ENCODE assay signal across 8 cellular contexts in the genomic region with DNA sequence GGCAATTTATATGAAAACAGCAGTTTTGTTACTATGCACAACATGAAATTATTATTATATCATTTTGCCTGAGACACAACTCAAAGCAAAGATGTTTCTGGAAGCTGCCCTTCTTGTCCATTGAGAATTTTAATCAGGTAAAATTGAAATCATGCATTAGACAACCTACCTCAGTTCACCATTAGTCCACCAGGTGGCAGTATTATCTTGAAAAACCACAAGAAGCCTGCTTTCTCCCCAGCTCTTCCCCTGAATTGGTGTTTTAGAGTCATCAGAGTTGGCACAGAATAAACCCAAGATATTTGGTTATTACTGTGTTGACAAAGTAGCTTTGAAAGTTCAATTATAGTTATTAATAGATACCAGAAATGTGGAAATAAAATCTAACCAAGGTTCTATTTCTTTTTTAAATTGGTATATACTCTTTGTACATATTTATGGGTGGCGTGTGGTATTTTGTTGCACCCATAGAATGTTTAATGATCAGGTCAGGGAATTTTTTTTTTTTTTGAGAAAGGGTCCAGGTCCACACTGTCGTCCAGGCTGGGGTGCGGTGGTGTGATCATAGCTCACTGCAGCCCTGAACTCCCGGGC. TPM values are rescaled to one million over a fixed set of nuclear protein-coding genes. Genes with fewer than 3 reads are reported as not detected.
DNase-seq lines count a peak whose midpoint lies in the region; ATAC-seq, FAIRE-seq and TF ChIP-seq lines count a peak whose summit lies in the region.

No MANE protein-coding gene starts in this region.

- H3K79me2 ChIP-seq in Loucy (ENCODE audit: insufficient read depth, low read length) (no peaks in the 10 kb centered on the region), GM12878 (ENCODE audit: control insufficient read depth, insufficient read depth, low read length) (no peaks in the 10 kb centered on the region)

- H3K9ac ChIP-seq in Loucy (ENCODE audit: low read depth, low read length, poor library complexity, severe bottlenecking) = no peak overlapping the region
- no peak overlapping the region for H3K9ac ChIP-seq in GM12878 (ENCODE audit: control insufficient read depth, insufficient read depth, low read length)

- 62% methylated on average over 4 of the region's 4 CpGs for WGBS in GM12878 (ENCODE audit: insufficient coverage, insufficient replicate concordance, low lambda C conversion rate, missing lambda C conversion rate)

- H3K4me1 ChIP-seq in Loucy (ENCODE audit: insufficient read depth, low read length, poor library complexity, severe bottlenecking) = no peaks in the 10 kb centered on the region
- no peaks in the 10 kb centered on the region for H3K4me1 ChIP-seq in GM12878 (ENCODE audit: control insufficient read depth, insufficient read depth, low read length)

- H3K4me3 ChIP-seq in Loucy (ENCODE audit: low read length, poor library complexity, severe bottlenecking) (no peak overlapping the region), GM12878 (no peak overlapping the region)

- SMC1A ChIA-PET in GM12878 (lab: Charles Lee; ENCODE audit: uncharacterized antibody, unreplicated experiment) = interaction anchor here (0.6 to 15.3 kb wide), 57 partner anchors 9 to 1733 kb away, joined by 3 to 415 read pairs (median 5); a partner anchor contains a TSS

- no peaks in the 10 kb centered on the region for H3K9me3 ChIP-seq in Loucy (ENCODE audit: insufficient read depth, low read depth, low read length)
- H3K9me3 ChIP-seq in GM12878 (replicated peaks; ENCODE audit: control insufficient read depth, insufficient read depth, low read length) = no peaks in the 10 kb centered on the region

- POLR2A ChIA-PET in GM12878 (lab: Charles Lee) = interaction anchor here (1.3 kb wide), 1 partner anchor 200 kb away, joined by 5 read pairs; no protein-coding TSS in a partner anchor

- no peak for TF ChIP-seq POLR2A in GM12878 (IDR thresholded peaks at IDR 0.05; ENCODE audit: low read depth, low read length)

- RAD21 ChIA-PET in GM12878 (lab: Charles Lee; ENCODE audit: unreplicated experiment) = interaction anchor here (0.7 to 13.5 kb wide), 31 partner anchors 20 to 1058 kb away, joined by 3 to 302 read pairs (median 5); a partner anchor contains a TSS

- CTCF ChIA-PET in GM12878 (lab: Yijun Ruan, JAX) = interaction anchor here (0.6 to 14.3 kb wide), 57 partner anchors 9 to 1076 kb away, joined by 3 to 565 read pairs (median 5); a partner anchor contains a TSS

- H3K27ac ChIP-seq in GM12878 (ENCODE audit: control insufficient read depth, insufficient read depth) = no peak overlapping the region

- H3K27me3 ChIP-seq in Loucy (ENCODE audit: insufficient read depth, low read length, poor library complexity, severe bottlenecking) = no peaks in the 10 kb centered on the region
- no peaks in the 10 kb centered on the region for H3K27me3 ChIP-seq in GM12878 (replicated peaks in 1 of 2; ENCODE audit: control insufficient read depth in 2 of 2, insufficient read depth in 2 of 2, low read length in 1 of 2)

- ATAC-seq in GM12878 (peak; percentile 88), HG03469 (IDR thresholded peaks at IDR 0.05; ENCODE audit: unreplicated experiment) (no peak)

- no peaks in the 10 kb centered on the region for H3K36me3 ChIP-seq in Loucy (ENCODE audit: insufficient read depth, low read length)
- no peaks in the 10 kb centered on the region for H3K36me3 ChIP-seq in GM12878 (ENCODE audit: control insufficient read depth in 2 of 2, insufficient read depth in 2 of 2, low read length in 1 of 2)

- peak; percentile 21 for DNase-seq in CMK (ENCODE audit: low read depth)
- peak; percentile 6 for DNase-seq in GM19238 (ENCODE audit: insufficient read length, low spot score)
- peak; percentile 83 for DNase-seq in RPMI8226
- DNase-seq in GM12878 (ENCODE audit: low read depth, low spot score) = peak; percentile 28
- peak; percentile 56 for DNase-seq in iPS DF 4.7 (ENCODE audit: extremely low read depth, low spot score)
- peak; percentile 85 for DNase-seq in smooth muscle cell of the brain vasculature (ENCODE audit: low read depth, low spot score)

- BruUV-seq in GM12878 (replicated peaks; lab: Mats Ljungman, UMichigan) = no TSS peak

- in situ Hi-C loops in GM12878 (cut with MboI) = loop anchor here (5.0 kb wide), 1 partner anchor 201 kb away; no protein-coding TSS in a partner anchor

- no peak for TF ChIP-seq EP300 in GM12878 (IDR thresholded peaks at IDR 0.05; ENCODE audit: borderline replicate concordance in 1 of 2, control insufficient read depth in 1 of 2, low read depth in 2 of 2, low read length in 2 of 2)

- no peak overlapping the region for H3K4me2 ChIP-seq in Loucy (ENCODE audit: low read depth, low read length, poor library complexity, severe bottlenecking)
- H3K4me2 ChIP-seq in GM12878 (ENCODE audit: control insufficient read depth, insufficient read depth) = no peak overlapping the region

- H3F3A ChIP-seq in Loucy (ENCODE audit: low read depth) = no peaks in the 10 kb centered on the region

- peak; percentile 95 for FAIRE-seq in GM12878 (lab: Jason Lieb, UNC)

- TF ChIP-seq CTCF in Loucy (conservative IDR thresholded peaks at IDR 0.05; ENCODE audit: low read length) = peak; percentile 85
- peak; percentile 62 to 87 (median 71) for TF ChIP-seq CTCF in GM12878 (IDR thresholded peaks at IDR 0.05 in 2 of 3, conservative IDR thresholded peaks at IDR 0.05 in 1 of 3; ENCODE audit: control insufficient read depth in 2 of 3, extremely low read depth in 1 of 3, insufficient read depth in 1 of 3, low read depth in 3 of 3, low read length in 3 of 3)

- intact Hi-C loops in GM12878 (cut with micrococcal nuclease; ENCODE audit: unreplicated experiment) = loop anchor here (1.0 to 2.0 kb wide), 4 partner anchors 102 to 1058 kb away; no protein-coding TSS in a partner anchor

- H4K20me1 ChIP-seq in Loucy (ENCODE audit: insufficient read depth, low read length, poor library complexity, severe bottlenecking) (no peaks in the 10 kb centered on the region), GM12878 (ENCODE audit: control insufficient read depth, insufficient read depth) (no peaks in the 10 kb centered on the region)

- peak; percentile 96 for TF ChIP-seq RAD21 in GM12878 (IDR thresholded peaks at IDR 0.05; ENCODE audit: insufficient read depth, low read depth, low read length)

- H2AFZ ChIP-seq in Loucy (ENCODE audit: low read length) (no peak overlapping the region), GM12878 (ENCODE audit: control insufficient read depth, low read depth, low read length) (no peak overlapping the region)

- no peaks in the 10 kb centered on the region for H3K9me2 ChIP-seq in Loucy (replicated peaks; ENCODE audit: low read depth, low read length)

RNA-seq across cellular contexts. Expression of a gene that starts 25.7 kb away (rescaled TPM):
- total RNA-seq in GM12878 (2013; cell fraction: nucleolus; rRNA removed) = 128 and 152 TPM in 2 replicates
- total RNA-seq in GM12878 (2014; rRNA removed) (27.7 and 35.5 TPM in 2 replicates), GM12878 (2014; rRNA removed; fragmentation: Illumina TruSeq; extraction: Trizol) (33.6 and 39.4 TPM in 2 replicates), GM12878 (2021) (32.2 and 36.7 TPM in 2 replicates)
- polyA plus RNA-seq in GM12878 (2011; ENCODE audit: low read depth) = 6.1 TPM
- polyA plus RNA-seq in GM12878 (2011; rRNA removed) (29.7 and 41.4 TPM in 2 replicates), GM12878 (2014; fragmentation: Illumina TruSeq; extraction: Trizol) (30.7 and 37.6 TPM in 2 replicates), GM12878 (2014; fragmentation: Nextera tagmentation; extraction: Ambion mirVana) (10 to 100 TPM; 22.5 to 24.9 TPM), GM12878 (2014; rRNA removed) (21.3 and 29.5 TPM in 2 replicates), GM12878 (2016; fragmentation: Nextera tagmentation; extraction: Ambion mirVana) (10 to 100 TPM; 28.9 to 33.8 TPM)
- 16.4 and 17.3 TPM in 2 replicates for polyA plus RNA-seq in GM12878 (2011; cell fraction: cytosol; rRNA removed)
- polyA plus RNA-seq in GM12878 (2011; cell fraction: nucleus; rRNA removed) = 49.5 and 59.6 TPM in 2 replicates
- 11.6 and 15.5 TPM in 2 replicates for polyA plus RNA-seq in GM12878 (2012)
- polyA minus RNA-seq in GM12878 (2011; rRNA and poly(A)+ RNA removed) = 39.0 and 45.1 TPM in 2 replicates
- polyA minus RNA-seq in GM12878 (2011; cell fraction: cytosol; rRNA and poly(A)+ RNA removed) = 9.9 and 11.7 TPM in 2 replicates
- polyA minus RNA-seq in GM12878 (2011; cell fraction: nucleus; rRNA and poly(A)+ RNA removed) = 64.8 and 81.9 TPM in 2 replicates

RNA-seq across cellular contexts. Expression of a gene that starts 25.8 kb away (rescaled TPM):
- 89.7 and 110 TPM in 2 replicates for total RNA-seq in GM12878 (2013; cell fraction: nucleolus; rRNA removed)
- total RNA-seq in GM12878 (2014; rRNA removed) (23.7 and 28.4 TPM in 2 replicates), GM12878 (2014; rRNA removed; fragmentation: Illumina TruSeq; extraction: Trizol) (17.3 and 18.2 TPM in 2 replicates), GM12878 (2021) (12.8 and 13.3 TPM in 2 replicates)
- 8.2 TPM for polyA plus RNA-seq in GM12878 (2011; ENCODE audit: low read depth)
- polyA plus RNA-seq in GM12878 (2011; rRNA removed) (47.1 and 77.2 TPM in 2 replicates), GM12878 (2014; fragmentation: Illumina TruSeq; extraction: Trizol) (12.3 and 15.1 TPM in 2 replicates), GM12878 (2014; fragmentation: Nextera tagmentation; extraction: Ambion mirVana) (10 to 100 TPM; 19.4 to 31.3 TPM), GM12878 (2014; rRNA removed) (15.1 and 20.2 TPM in 2 replicates), GM12878 (2016; fragmentation: Nextera tagmentation; extraction: Ambion mirVana) (10 to 100 TPM; 30.2 to 32.6 TPM)
- polyA plus RNA-seq in GM12878 (2011; cell fraction: cytosol; rRNA removed) = 11.7 and 11.8 TPM in 2 replicates
- polyA plus RNA-seq in GM12878 (2011; cell fraction: nucleus; rRNA removed) = 57.5 and 76.8 TPM in 2 replicates
- polyA plus RNA-seq in GM12878 (2012) = 15.3 and 24.4 TPM in 2 replicates
- 9.8 and 15.6 TPM in 2 replicates for polyA minus RNA-seq in GM12878 (2011; rRNA and poly(A)+ RNA removed)
- polyA minus RNA-seq in GM12878 (2011; cell fraction: cytosol; rRNA and poly(A)+ RNA removed) = 3.5 and 11.3 TPM in 2 replicates
- 27.6 and 31.1 TPM in 2 replicates for polyA minus RNA-seq in GM12878 (2011; cell fraction: nucleus; rRNA and poly(A)+ RNA removed)

RNA-seq across cellular contexts. Expression of a gene that starts 34.8 kb away (rescaled TPM):
- total RNA-seq in GM12878 (2013; cell fraction: nucleolus; rRNA removed) = 26.1 TPM in 2 replicates
- total RNA-seq in GM12878 (2014; rRNA removed) (0.23 and 0.38 TPM in 2 replicates), GM12878 (2014; rRNA removed; fragmentation: Illumina TruSeq; extraction: Trizol) (0.18 and 0.22 TPM in 2 replicates), GM12878 (2021) (0.15 and 0.19 TPM in 2 replicates)
- 0.34 TPM for polyA plus RNA-seq in GM12878 (2011; ENCODE audit: low read depth)
- polyA plus RNA-seq in GM12878 (2011; rRNA removed) (0.72 TPM in 2 replicates), GM12878 (2014; fragmentation: Illumina TruSeq; extraction: Trizol) (0.10 and 0.54 TPM in 2 replicates), GM12878 (2014; fragmentation: Nextera tagmentation; extraction: Ambion mirVana) (not detected), GM12878 (2014; rRNA removed) (0.10 and 0.16 TPM in 2 replicates), GM12878 (2016; fragmentation: Nextera tagmentation; extraction: Ambion mirVana) (under 1 TPM; 0.43 to 0.60 TPM)
- polyA plus RNA-seq in GM12878 (2011; cell fraction: cytosol; rRNA removed) = 0.48 and 0.50 TPM in 2 replicates
- 1.4 and 1.6 TPM in 2 replicates for polyA plus RNA-seq in GM12878 (2011; cell fraction: nucleus; rRNA removed)
- polyA plus RNA-seq in GM12878 (2012) = 0.31 and 0.81 TPM in 2 replicates
- polyA minus RNA-seq in GM12878 (2011; rRNA and poly(A)+ RNA removed) = 3.4 and 3.7 TPM in 2 replicates
- polyA minus RNA-seq in GM12878 (2011; cell fraction: cytosol; rRNA and poly(A)+ RNA removed) = 0.83 and 2.7 TPM in 2 replicates
- polyA minus RNA-seq in GM12878 (2011; cell fraction: nucleus; rRNA and poly(A)+ RNA removed) = 5.8 and 7.5 TPM in 2 replicates

Comparison
In these comparisons a context has a peak if more than half of its experiments do, and no peak if none do; other contexts are left out.
1. DNase-seq: peak in every context shown above with its lines; median percentile 85 in smooth muscle cell of the brain vasculature; 83 in RPMI8226; 56 in iPS DF 4.7; 28 in GM12878; 21 in CMK; 6 in GM19238.